In genomic region chr9:128765499-128765898, GRCh38 we compare ENCODE assay signal across 20 cellular contexts.
"Had no signal": no experiment of that assay in that cellular context is flagged by ENCODE, and none has a peak within 500 bp of the region (broad histone marks: within the 10 kb centered on the region; RNA-seq: fewer than 3 reads in every experiment).

No MANE protein-coding gene starts in this region.

- H3K9me3 ChIP-seq: gastroesophageal sphincter, left lung, thyroid gland, upper lobe of right lung had no signal

- H3K36me3 ChIP-seq: thyroid gland had no signal

- DNase-seq: activated CD4-positive, alpha-beta memory T cell treated with anti-CD3 and anti-CD28 coated beads, Interleukin-2, amount 10 ng/mL, durations not matched to agents 7 days and 5 days; activated CD4-positive, alpha-beta T cell treated with anti-CD3 and anti-CD28 coated beads for 48 hours; activated CD8-positive, alpha-beta memory T cell treated with anti-CD3 and anti-CD28 coated beads, Interleukin-2, amount 10 ng/mL, durations not matched to agents 7 days and 5 days; activated gamma-delta T cell; activated naive CD8-positive, alpha-beta T cell treated with anti-CD3 and anti-CD28 coated beads for 36 hours; activated T-cell treated with anti-CD3 and anti-CD28 coated beads for 4 hours; head of caudate nucleus; hypothalamus; left lung; retina; stimulated activated CD4-positive, alpha-beta T cell treated with anti-CD3 and anti-CD28 coated beads, Interleukin-2, amount 100 ng/mL, for 48 hours; substantia nigra; T-helper 17 cell; thyroid gland; upper lobe of right lung had no signal

- H3K27ac ChIP-seq: epithelial cell of prostate, gastroesophageal sphincter, left lung, thyroid gland, upper lobe of right lung had no signal

- H3K9me3 Mint-ChIP-seq: activated CD4-positive, alpha-beta memory T cell treated with anti-CD3 and anti-CD28 coated beads, Interleukin-2, amount 10 ng/mL, durations not matched to agents 7 days and 5 days; activated naive CD8-positive, alpha-beta T cell treated with anti-CD3 and anti-CD28 coated beads for 36 hours; natural killer cell treated with Interleukin-12 subunit alpha and Interleukin-12 subunit beta and Interleukin-15 and Interleukin-18, amount 100 ng/mL, for 72 hours; stimulated activated naive CD8-positive, alpha-beta T cell treated with anti-CD3 and anti-CD28 coated beads, Interleukin-15, Interleukin-2, amounts not matched to agents 100 ng/mL and 50 ng/mL, for 24 hours had no signal

- H3K27me3 Mint-ChIP-seq: activated CD4-positive, alpha-beta memory T cell treated with anti-CD3 and anti-CD28 coated beads, Interleukin-2, amount 10 ng/mL, durations not matched to agents 7 days and 5 days; activated CD8-positive, alpha-beta memory T cell treated with anti-CD3 and anti-CD28 coated beads, Interleukin-2, amount 10 ng/mL, durations not matched to agents 7 days and 5 days; activated naive CD8-positive, alpha-beta T cell treated with anti-CD3 and anti-CD28 coated beads for 36 hours; natural killer cell treated with Interleukin-12 subunit alpha and Interleukin-12 subunit beta and Interleukin-15 and Interleukin-18, amount 100 ng/mL, for 72 hours; stimulated activated naive CD8-positive, alpha-beta T cell treated with anti-CD3 and anti-CD28 coated beads, Interleukin-15, Interleukin-2, amounts not matched to agents 100 ng/mL and 50 ng/mL, for 24 hours; T-helper 17 cell had no signal

- FAIRE-seq: keratinocyte had no signal

- H3K4me3 ChIP-seq: gastroesophageal sphincter, left lung, thyroid gland, upper lobe of right lung had no signal

- ATAC-seq: activated CD8-positive, alpha-beta memory T cell treated with anti-CD3 and anti-CD28 coated beads, Interleukin-2, amount 10 ng/mL, durations not matched to agents 7 days and 5 days; gastroesophageal sphincter; left lung; natural killer cell treated with Interleukin-12 subunit alpha and Interleukin-12 subunit beta and Interleukin-15 and Interleukin-18, amount 100 ng/mL, for 72 hours; T-helper 17 cell; upper lobe of right lung had no signal

- H3K27me3 ChIP-seq: gastroesophageal sphincter, left lung, thyroid gland, upper lobe of right lung had no signal

- H3K27ac Mint-ChIP-seq: activated CD4-positive, alpha-beta memory T cell treated with anti-CD3 and anti-CD28 coated beads, Interleukin-2, amount 10 ng/mL, durations not matched to agents 7 days and 5 days; activated CD8-positive, alpha-beta memory T cell treated with anti-CD3 and anti-CD28 coated beads, Interleukin-2, amount 10 ng/mL, durations not matched to agents 7 days and 5 days; activated naive CD8-positive, alpha-beta T cell treated with anti-CD3 and anti-CD28 coated beads for 36 hours; natural killer cell treated with Interleukin-12 subunit alpha and Interleukin-12 subunit beta and Interleukin-15 and Interleukin-18, amount 100 ng/mL, for 72 hours; stimulated activated naive CD8-positive, alpha-beta T cell treated with anti-CD3 and anti-CD28 coated beads, Interleukin-15, Interleukin-2, amounts not matched to agents 100 ng/mL and 50 ng/mL, for 24 hours had no signal

- H3K4me3 Mint-ChIP-seq: activated CD4-positive, alpha-beta memory T cell treated with anti-CD3 and anti-CD28 coated beads, Interleukin-2, amount 10 ng/mL, durations not matched to agents 7 days and 5 days; activated CD8-positive, alpha-beta memory T cell treated with anti-CD3 and anti-CD28 coated beads, Interleukin-2, amount 10 ng/mL, durations not matched to agents 7 days and 5 days; activated naive CD8-positive, alpha-beta T cell treated with anti-CD3 and anti-CD28 coated beads for 36 hours; natural killer cell treated with Interleukin-12 subunit alpha and Interleukin-12 subunit beta and Interleukin-15 and Interleukin-18, amount 100 ng/mL, for 72 hours; stimulated activated naive CD8-positive, alpha-beta T cell treated with anti-CD3 and anti-CD28 coated beads, Interleukin-15, Interleukin-2, amounts not matched to agents 100 ng/mL and 50 ng/mL, for 24 hours; T-helper 17 cell had no signal

- H3K36me3 Mint-ChIP-seq: activated CD8-positive, alpha-beta memory T cell treated with anti-CD3 and anti-CD28 coated beads, Interleukin-2, amount 10 ng/mL, durations not matched to agents 7 days and 5 days; natural killer cell treated with Interleukin-12 subunit alpha and Interleukin-12 subunit beta and Interleukin-15 and Interleukin-18, amount 100 ng/mL, for 72 hours had no signal
